In the genomic region with DNA sequence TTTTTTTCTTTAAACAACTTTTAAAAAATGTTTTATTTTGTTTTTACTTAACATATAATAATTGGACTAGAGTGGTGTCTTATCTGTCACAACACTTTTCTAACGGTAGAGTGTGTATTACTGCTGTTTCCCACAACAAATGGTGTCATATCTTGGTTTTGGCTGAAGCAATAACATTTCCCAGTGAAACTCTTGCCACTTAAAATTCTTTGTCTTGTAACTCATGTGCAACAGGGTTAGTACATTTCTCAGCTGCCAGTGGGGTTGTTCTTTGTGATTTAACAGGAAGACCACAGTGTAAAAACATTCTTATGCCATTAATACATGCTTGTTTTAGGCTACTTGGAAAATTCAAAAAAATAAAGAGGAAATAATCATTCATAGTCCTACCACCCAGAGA, we compare ENCODE assay signal across 2 cellular contexts.
TF ChIP-seq lines count a peak whose summit lies in the region.

No MANE protein-coding gene starts in this region.

TF ChIP-seq in liver, 16 proteins besides CTCF, POLR2A, EP300 and RAD21 (continued from another document):
- TF ChIP-seq, protein P1, sequence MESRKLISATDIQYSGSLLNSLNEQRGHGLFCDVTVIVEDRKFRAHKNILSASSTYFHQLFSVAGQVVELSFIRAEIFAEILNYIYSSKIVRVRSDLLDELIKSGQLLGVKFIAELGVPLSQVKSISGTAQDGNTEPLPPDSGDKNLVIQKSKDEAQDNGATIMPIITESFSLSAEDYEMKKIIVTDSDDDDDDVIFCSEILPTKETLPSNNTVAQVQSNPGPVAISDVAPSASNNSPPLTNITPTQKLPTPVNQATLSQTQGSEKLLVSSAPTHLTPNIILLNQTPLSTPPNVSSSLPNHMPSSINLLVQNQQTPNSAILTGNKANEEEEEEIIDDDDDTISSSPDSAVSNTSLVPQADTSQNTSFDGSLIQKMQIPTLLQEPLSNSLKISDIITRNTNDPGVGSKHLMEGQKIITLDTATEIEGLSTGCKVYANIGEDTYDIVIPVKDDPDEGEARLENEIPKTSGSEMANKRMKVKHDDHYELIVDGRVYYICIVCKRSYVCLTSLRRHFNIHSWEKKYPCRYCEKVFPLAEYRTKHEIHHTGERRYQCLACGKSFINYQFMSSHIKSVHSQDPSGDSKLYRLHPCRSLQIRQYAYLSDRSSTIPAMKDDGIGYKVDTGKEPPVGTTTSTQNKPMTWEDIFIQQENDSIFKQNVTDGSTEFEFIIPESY (IDR thresholded peaks at IDR 0.05): no peak
- no peak for TF ChIP-seq EGR1 (IDR thresholded peaks at IDR 0.05; ENCODE audit: low read depth in 2 of 2)
- TF ChIP-seq GABPA (IDR thresholded peaks at IDR 0.05 in 1 of 2, conservative IDR thresholded peaks at IDR 0.05 in 1 of 2): no peak
- no peak for TF ChIP-seq HNF4G (IDR thresholded peaks at IDR 0.05)
- no peak for TF ChIP-seq HNF4A (conservative IDR thresholded peaks at IDR 0.05)
- TF ChIP-seq YY1 (IDR thresholded peaks at IDR 0.05): no peak
- TF ChIP-seq, protein P2, sequence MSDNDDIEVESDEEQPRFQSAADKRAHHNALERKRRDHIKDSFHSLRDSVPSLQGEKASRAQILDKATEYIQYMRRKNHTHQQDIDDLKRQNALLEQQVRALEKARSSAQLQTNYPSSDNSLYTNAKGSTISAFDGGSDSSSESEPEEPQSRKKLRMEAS (IDR thresholded peaks at IDR 0.05): no peak
- TF ChIP-seq FOXA2 (IDR thresholded peaks at IDR 0.05): no peak

TF ChIP-seq in HepG2, 621 proteins besides CTCF, POLR2A, EP300 and RAD21 (continued from another document and continues in another):
- TF ChIP-seq MLX (CRISPR knock-in tag; IDR thresholded peaks at IDR 0.05) (no peak), HOXA7 (CRISPR knock-in tag; IDR thresholded peaks at IDR 0.05) (no peak), AHDC1 (CRISPR knock-in tag; IDR thresholded peaks at IDR 0.05; ENCODE audit: borderline replicate concordance) (no peak), SYNCRIP (IDR thresholded peaks at IDR 0.05; ENCODE audit: insufficient read depth, low read depth, low read length) (no peak), TEAD2 (CRISPR knock-in tag; IDR thresholded peaks at IDR 0.05) (no peak), ZNF326 (CRISPR knock-in tag; IDR thresholded peaks at IDR 0.05; ENCODE audit: borderline replicate concordance) (no peak), HOXA3 (CRISPR knock-in tag; IDR thresholded peaks at IDR 0.05) (no peak), ZNF678 (CRISPR knock-in tag; IDR thresholded peaks at IDR 0.05) (no peak), ZNF788 (CRISPR knock-in tag; IDR thresholded peaks at IDR 0.05; ENCODE audit: borderline replicate concordance) (no peak), KIAA2018 (CRISPR knock-in tag; IDR thresholded peaks at IDR 0.05; ENCODE audit: borderline replicate concordance) (no peak), HNRNPL (IDR thresholded peaks at IDR 0.05; ENCODE audit: low read depth, low read length) (no peak), KAT8 (CRISPR knock-in tag; IDR thresholded peaks at IDR 0.05) (no peak)
- TF ChIP-seq, protein P3, sequence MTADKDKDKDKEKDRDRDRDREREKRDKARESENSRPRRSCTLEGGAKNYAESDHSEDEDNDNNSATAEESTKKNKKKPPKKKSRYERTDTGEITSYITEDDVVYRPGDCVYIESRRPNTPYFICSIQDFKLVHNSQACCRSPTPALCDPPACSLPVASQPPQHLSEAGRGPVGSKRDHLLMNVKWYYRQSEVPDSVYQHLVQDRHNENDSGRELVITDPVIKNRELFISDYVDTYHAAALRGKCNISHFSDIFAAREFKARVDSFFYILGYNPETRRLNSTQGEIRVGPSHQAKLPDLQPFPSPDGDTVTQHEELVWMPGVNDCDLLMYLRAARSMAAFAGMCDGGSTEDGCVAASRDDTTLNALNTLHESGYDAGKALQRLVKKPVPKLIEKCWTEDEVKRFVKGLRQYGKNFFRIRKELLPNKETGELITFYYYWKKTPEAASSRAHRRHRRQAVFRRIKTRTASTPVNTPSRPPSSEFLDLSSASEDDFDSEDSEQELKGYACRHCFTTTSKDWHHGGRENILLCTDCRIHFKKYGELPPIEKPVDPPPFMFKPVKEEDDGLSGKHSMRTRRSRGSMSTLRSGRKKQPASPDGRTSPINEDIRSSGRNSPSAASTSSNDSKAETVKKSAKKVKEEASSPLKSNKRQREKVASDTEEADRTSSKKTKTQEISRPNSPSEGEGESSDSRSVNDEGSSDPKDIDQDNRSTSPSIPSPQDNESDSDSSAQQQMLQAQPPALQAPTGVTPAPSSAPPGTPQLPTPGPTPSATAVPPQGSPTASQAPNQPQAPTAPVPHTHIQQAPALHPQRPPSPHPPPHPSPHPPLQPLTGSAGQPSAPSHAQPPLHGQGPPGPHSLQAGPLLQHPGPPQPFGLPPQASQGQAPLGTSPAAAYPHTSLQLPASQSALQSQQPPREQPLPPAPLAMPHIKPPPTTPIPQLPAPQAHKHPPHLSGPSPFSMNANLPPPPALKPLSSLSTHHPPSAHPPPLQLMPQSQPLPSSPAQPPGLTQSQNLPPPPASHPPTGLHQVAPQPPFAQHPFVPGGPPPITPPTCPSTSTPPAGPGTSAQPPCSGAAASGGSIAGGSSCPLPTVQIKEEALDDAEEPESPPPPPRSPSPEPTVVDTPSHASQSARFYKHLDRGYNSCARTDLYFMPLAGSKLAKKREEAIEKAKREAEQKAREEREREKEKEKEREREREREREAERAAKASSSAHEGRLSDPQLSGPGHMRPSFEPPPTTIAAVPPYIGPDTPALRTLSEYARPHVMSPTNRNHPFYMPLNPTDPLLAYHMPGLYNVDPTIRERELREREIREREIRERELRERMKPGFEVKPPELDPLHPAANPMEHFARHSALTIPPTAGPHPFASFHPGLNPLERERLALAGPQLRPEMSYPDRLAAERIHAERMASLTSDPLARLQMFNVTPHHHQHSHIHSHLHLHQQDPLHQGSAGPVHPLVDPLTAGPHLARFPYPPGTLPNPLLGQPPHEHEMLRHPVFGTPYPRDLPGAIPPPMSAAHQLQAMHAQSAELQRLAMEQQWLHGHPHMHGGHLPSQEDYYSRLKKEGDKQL (CRISPR knock-in tag; IDR thresholded peaks at IDR 0.05; ENCODE audit: low read depth): no peak
- TF ChIP-seq, protein P4, sequence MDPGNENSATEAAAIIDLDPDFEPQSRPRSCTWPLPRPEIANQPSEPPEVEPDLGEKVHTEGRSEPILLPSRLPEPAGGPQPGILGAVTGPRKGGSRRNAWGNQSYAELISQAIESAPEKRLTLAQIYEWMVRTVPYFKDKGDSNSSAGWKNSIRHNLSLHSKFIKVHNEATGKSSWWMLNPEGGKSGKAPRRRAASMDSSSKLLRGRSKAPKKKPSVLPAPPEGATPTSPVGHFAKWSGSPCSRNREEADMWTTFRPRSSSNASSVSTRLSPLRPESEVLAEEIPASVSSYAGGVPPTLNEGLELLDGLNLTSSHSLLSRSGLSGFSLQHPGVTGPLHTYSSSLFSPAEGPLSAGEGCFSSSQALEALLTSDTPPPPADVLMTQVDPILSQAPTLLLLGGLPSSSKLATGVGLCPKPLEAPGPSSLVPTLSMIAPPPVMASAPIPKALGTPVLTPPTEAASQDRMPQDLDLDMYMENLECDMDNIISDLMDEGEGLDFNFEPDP (CRISPR knock-in tag; conservative IDR thresholded peaks at IDR 0.05): no peak
- TF ChIP-seq, protein P5, sequence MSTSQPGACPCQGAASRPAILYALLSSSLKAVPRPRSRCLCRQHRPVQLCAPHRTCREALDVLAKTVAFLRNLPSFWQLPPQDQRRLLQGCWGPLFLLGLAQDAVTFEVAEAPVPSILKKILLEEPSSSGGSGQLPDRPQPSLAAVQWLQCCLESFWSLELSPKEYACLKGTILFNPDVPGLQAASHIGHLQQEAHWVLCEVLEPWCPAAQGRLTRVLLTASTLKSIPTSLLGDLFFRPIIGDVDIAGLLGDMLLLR (CRISPR knock-in tag; IDR thresholded peaks at IDR 0.05): no peak
- TF ChIP-seq, protein P6, sequence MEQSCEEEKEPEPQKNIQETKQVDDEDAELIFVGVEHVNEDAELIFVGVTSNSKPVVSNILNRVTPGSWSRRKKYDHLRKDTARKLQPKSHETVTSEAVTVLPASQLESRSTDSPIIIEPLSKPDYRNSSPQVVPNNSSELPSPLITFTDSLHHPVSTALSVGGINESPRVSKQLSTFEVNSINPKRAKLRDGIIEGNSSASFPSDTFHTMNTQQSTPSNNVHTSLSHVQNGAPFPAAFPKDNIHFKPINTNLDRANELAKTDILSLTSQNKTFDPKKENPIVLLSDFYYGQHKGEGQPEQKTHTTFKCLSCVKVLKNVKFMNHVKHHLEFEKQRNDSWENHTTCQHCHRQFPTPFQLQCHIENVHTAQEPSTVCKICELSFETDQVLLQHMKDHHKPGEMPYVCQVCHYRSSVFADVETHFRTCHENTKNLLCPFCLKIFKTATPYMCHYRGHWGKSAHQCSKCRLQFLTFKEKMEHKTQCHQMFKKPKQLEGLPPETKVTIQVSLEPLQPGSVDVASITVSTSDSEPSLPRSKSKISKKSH (CRISPR knock-in tag; IDR thresholded peaks at IDR 0.05; ENCODE audit: borderline replicate concordance): no peak
